ENCODE assay signal across 8 cellular contexts in the genomic region with DNA sequence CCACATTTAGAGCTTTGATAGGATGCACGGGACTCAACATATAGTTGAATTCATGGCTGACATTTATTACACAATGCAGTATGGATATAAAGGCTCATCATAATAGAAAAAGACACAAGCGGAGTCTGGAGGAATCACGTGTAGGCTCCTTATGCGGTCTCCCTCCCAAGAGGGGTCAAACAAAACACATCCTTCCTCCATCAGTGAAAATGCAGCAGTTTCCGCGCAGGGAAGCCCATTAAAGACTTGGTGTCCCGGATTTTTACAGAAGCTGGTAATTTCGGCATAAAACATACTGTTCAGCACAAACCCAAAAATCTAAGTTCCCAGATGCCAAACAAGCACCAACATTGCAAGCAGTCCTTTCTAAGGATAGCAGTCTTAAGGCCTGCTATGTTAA. TPM values are rescaled to one million over a fixed set of nuclear protein-coding genes. Genes with fewer than 3 reads are reported as not detected.
DNase-seq lines count a peak whose midpoint lies in the region; ATAC-seq and TF ChIP-seq lines count a peak whose summit lies in the region.

No MANE protein-coding gene starts in this region.

- H3K4me1 Mint-ChIP-seq in activated T-cell treated with anti-CD3 and anti-CD28 coated beads, Interleukin-2, amount 50 U/mL, for 72 hours (ENCODE audit: low read depth) = peaks cover 35% of the 10 kb centered on the region
- H3K4me1 Mint-ChIP-seq in WTC11 = peaks cover 24% of the 10 kb centered on the region

- H3K4me3 ChIP-seq in iPS-15b (ENCODE audit: low read depth, low read length) = peak overlapping the region; percentile 73
- peak overlapping the region; percentile 82 to 87 for H3K4me3 ChIP-seq in tibial artery

- no peaks in the 10 kb centered on the region for H3K36me3 ChIP-seq in iPS-15b (ENCODE audit: control insufficient read depth, insufficient read depth, low read length)
- H3K36me3 ChIP-seq in tibial artery = peaks cover 0 to 6% (median 0%) of the 10 kb centered on the region in 3 donors

- intact Hi-C loops in tibial artery (cut with DNase I; ENCODE audit: low total_unique reads) = no loop called here

- H3K9me3 ChIP-seq in iPS-15b (ENCODE audit: control insufficient read depth, insufficient read depth, low read length) (no peaks in the 10 kb centered on the region), tibial artery (no peaks in the 10 kb centered on the region)

- H3K27ac Mint-ChIP-seq in activated T-cell treated with anti-CD3 and anti-CD28 coated beads, Interleukin-2, amount 50 U/mL, for 72 hours = peak overlapping the region; percentile 91
- H3K27ac Mint-ChIP-seq in WTC11 = no peak overlapping the region

- POLR2A ChIA-PET in WTC11 (lab: Charles Lee) = interaction anchor here (1.9 kb wide), 1 partner anchor 54 kb away, joined by 9 read pairs; a partner anchor contains a TSS

- H3K27ac ChIP-seq in tibial artery = no peak overlapping the region

- DNase-seq in activated T-cell treated with anti-CD3 and anti-CD28 coated beads, Interleukin-2, amount 50 U/mL, for 72 hours = no peak
- DNase-seq in activated T-cell treated with anti-CD3 and anti-CD28 coated beads for 4 hours = no peak
- no peak for DNase-seq in WTC11 (ENCODE audit: low spot score)
- DNase-seq in tibial artery = no peak
- DNase-seq in germinal center (ENCODE audit: low spot score) = no peak
- DNase-seq in H4 (ENCODE audit: low spot score) = no peak

- H3K36me3 Mint-ChIP-seq in activated T-cell treated with anti-CD3 and anti-CD28 coated beads, Interleukin-2, amount 50 U/mL, for 72 hours (ENCODE audit: insufficient read depth in 2 of 2) = peaks cover 0 to 3% of the 10 kb centered on the region in 2 donors
- no peaks in the 10 kb centered on the region for H3K36me3 Mint-ChIP-seq in WTC11

- CTCF ChIA-PET in WTC11 (lab: Charles Lee) = interaction anchor here (0.6 kb wide), 1 partner anchor 91 kb away, joined by 4 read pairs; no protein-coding TSS in a partner anchor

- H3K27me3 ChIP-seq in iPS-15b (ENCODE audit: control insufficient read depth, insufficient read depth, low read length) (no peaks in the 10 kb centered on the region), tibial artery (no peaks in the 10 kb centered on the region)

- peak overlapping the region; percentile 88 to 94 for H3K4me3 Mint-ChIP-seq in activated T-cell treated with anti-CD3 and anti-CD28 coated beads, Interleukin-2, amount 50 U/mL, for 72 hours
- peak overlapping the region; percentile 97 for H3K4me3 Mint-ChIP-seq in WTC11

- H3K4me1 ChIP-seq in iPS-15b (ENCODE audit: control insufficient read depth, insufficient read depth, low read length) (peaks cover 4% of the 10 kb centered on the region), tibial artery (peaks cover 0 to 13% (median 8%) of the 10 kb centered on the region in 4 donors)

- H3K9ac ChIP-seq in iPS-15b (ENCODE audit: low read depth, low read length) = peak overlapping the region; percentile 82

- ATAC-seq in activated T-cell treated with anti-CD3 and anti-CD28 coated beads, Interleukin-2, amount 50 U/mL, for 72 hours (replicated peaks in 1 of 2) = no peak
- no peak for ATAC-seq in WTC11
- no peak for ATAC-seq in HG03139 (IDR thresholded peaks at IDR 0.05; ENCODE audit: unreplicated experiment)

- no peaks in the 10 kb centered on the region for H3K27me3 Mint-ChIP-seq in activated T-cell treated with anti-CD3 and anti-CD28 coated beads, Interleukin-2, amount 50 U/mL, for 72 hours (ENCODE audit: low read depth)
- H3K27me3 Mint-ChIP-seq in WTC11 (ENCODE audit: low read depth) = no peaks in the 10 kb centered on the region

- TF ChIP-seq CTCF in WTC11 (IDR thresholded peaks at IDR 0.05) (no peak), tibial artery (IDR thresholded peaks at IDR 0.05) (no peak)

- no peaks in the 10 kb centered on the region for H3K9me3 Mint-ChIP-seq in activated T-cell treated with anti-CD3 and anti-CD28 coated beads, Interleukin-2, amount 50 U/mL, for 72 hours
- H3K9me3 Mint-ChIP-seq in WTC11 = no peaks in the 10 kb centered on the region

TF ChIP-seq in WTC11, 78 proteins besides CTCF, POLR2A, EP300 and RAD21:
- no peak for TF ChIP-seq ZNF416 (CRISPR knock-in tag; IDR thresholded peaks at IDR 0.05)
- TF ChIP-seq, protein P1, sequence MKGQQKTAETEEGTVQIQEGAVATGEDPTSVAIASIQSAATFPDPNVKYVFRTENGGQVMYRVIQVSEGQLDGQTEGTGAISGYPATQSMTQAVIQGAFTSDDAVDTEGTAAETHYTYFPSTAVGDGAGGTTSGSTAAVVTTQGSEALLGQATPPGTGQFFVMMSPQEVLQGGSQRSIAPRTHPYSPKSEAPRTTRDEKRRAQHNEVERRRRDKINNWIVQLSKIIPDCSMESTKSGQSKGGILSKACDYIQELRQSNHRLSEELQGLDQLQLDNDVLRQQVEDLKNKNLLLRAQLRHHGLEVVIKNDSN (CRISPR knock-in tag; IDR thresholded peaks at IDR 0.05) = 0 out of 2 replicates have a peak, but pooled peaks have one; percentile 42
- TF ChIP-seq, protein P2, sequence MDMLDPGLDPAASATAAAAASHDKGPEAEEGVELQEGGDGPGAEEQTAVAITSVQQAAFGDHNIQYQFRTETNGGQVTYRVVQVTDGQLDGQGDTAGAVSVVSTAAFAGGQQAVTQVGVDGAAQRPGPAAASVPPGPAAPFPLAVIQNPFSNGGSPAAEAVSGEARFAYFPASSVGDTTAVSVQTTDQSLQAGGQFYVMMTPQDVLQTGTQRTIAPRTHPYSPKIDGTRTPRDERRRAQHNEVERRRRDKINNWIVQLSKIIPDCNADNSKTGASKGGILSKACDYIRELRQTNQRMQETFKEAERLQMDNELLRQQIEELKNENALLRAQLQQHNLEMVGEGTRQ (CRISPR knock-in tag; IDR thresholded peaks at IDR 0.05) = peak; percentile 54

RNA-seq across cellular contexts. Expression of a gene that starts 1.1 kb away (rescaled TPM):
- 10 to 100 TPM; 16.7 to 23.7 TPM for total RNA-seq in activated T-cell treated with anti-CD3 and anti-CD28 coated beads, Interleukin-2, amount 50 U/mL, for 72 hours
- total RNA-seq in WTC11 (2021) = 22.4 to 34.7 TPM (median 25.7 TPM) in 3 replicates
- total RNA-seq in H4 (2014; rRNA removed; shearing (Covaris generic)) = 5.6 and 7.7 TPM in 2 replicates

RNA-seq across cellular contexts. Expression of a gene that starts 54.4 kb away (rescaled TPM):
- total RNA-seq in activated T-cell treated with anti-CD3 and anti-CD28 coated beads, Interleukin-2, amount 50 U/mL, for 72 hours = 10 to 100 TPM; 39.7 to 46.6 TPM
- 82.2 to 93.1 TPM (median 86.8 TPM) in 3 replicates for total RNA-seq in WTC11 (2021)
- 77.1 and 94.4 TPM in 2 replicates for total RNA-seq in H4 (2014; rRNA removed; shearing (Covaris generic))
